8 cellular contexts compared by ENCODE assay signal in genomic region chr6:16964553-16965499, GRCh38.
DNase-seq lines count a peak whose midpoint lies in the region; ATAC-seq, FAIRE-seq and TF ChIP-seq lines count a peak whose summit lies in the region.

No MANE protein-coding gene starts in this region.

- peak; percentile 85 to 92 (median 89) for TF ChIP-seq CTCF in pancreas (IDR thresholded peaks at IDR 0.05)
- TF ChIP-seq CTCF in tibial nerve (IDR thresholded peaks at IDR 0.05) = peak; percentile 73 to 91 (median 75)

- peak; percentile 78 for DNase-seq in D341Med (ENCODE audit: low spot score)
- peak; percentile 14 for DNase-seq in KG1 (lab: John Stamatoyannopoulos, UW)
- DNase-seq in SJSA1 (ENCODE audit: low read depth in 1 of 2, low spot score in 2 of 2) = peak; percentile 77
- DNase-seq in activated naive CD4-positive, alpha-beta T cell treated with Interleukin-2 at 50 U/mL for 16 hours = peak; percentile 69
- DNase-seq in germinal center (ENCODE audit: low spot score) = peak; percentile 41
- peak; percentile 49 to 85 (median 74) for DNase-seq in pancreas
- DNase-seq in tibial nerve (ENCODE audit: low spot score in 2 of 2) = peak; percentile 52 to 69

- H3K36me3 ChIP-seq in SJSA1 = no peaks in the 10 kb centered on the region
- no peaks in the 10 kb centered on the region for H3K36me3 ChIP-seq in pancreas
- no peaks in the 10 kb centered on the region for H3K36me3 ChIP-seq in tibial nerve

- ATAC-seq in GM21423 (IDR thresholded peaks at IDR 0.05; ENCODE audit: unreplicated experiment) = peak; percentile 81
- ATAC-seq in pancreas = peak; percentile 94 to 100 (median 99)

- no peak overlapping the region for H3K27ac ChIP-seq in SJSA1
- no peak overlapping the region for H3K27ac ChIP-seq in pancreas
- H3K27ac ChIP-seq in tibial nerve = no peak overlapping the region

- no peaks in the 10 kb centered on the region for H3K27me3 ChIP-seq in SJSA1 (replicated peaks)
- no peaks in the 10 kb centered on the region for H3K27me3 ChIP-seq in pancreas
- no peaks in the 10 kb centered on the region for H3K27me3 ChIP-seq in tibial nerve

- TF ChIP-seq POLR2A in tibial nerve (IDR thresholded peaks at IDR 0.05) = no peak

- H3K4me1 ChIP-seq in SJSA1 (replicated peaks) (peaks cover 46% of the 10 kb centered on the region), pancreas (no peaks in the 10 kb centered on the region), tibial nerve (peaks cover 0 to 6% (median 2%) of the 10 kb centered on the region in 4 donors)

- TF ChIP-seq EP300 in tibial nerve (IDR thresholded peaks at IDR 0.05) = no peak

- H3K9me3 ChIP-seq in SJSA1 (replicated peaks) (no peaks in the 10 kb centered on the region), pancreas (no peaks in the 10 kb centered on the region), tibial nerve (no peaks in the 10 kb centered on the region)

- H3K4me3 ChIP-seq in SJSA1 (no peak overlapping the region), pancreas (no peak overlapping the region), tibial nerve (no peak overlapping the region)

- WGBS in pancreas, 2 donors = 26% methylated on average over 21 of the region's 21 CpGs
- 22 to 29% methylated on average over 21 of the region's 21 CpGs for WGBS in tibial nerve, 2 donors

- FAIRE-seq in pancreas (lab: Jason Lieb, UNC) = no peak

- intact Hi-C loops in pancreas (cut with DNase I) = no loop called here

Comparison
In these comparisons a context has a peak if more than half of its experiments do, and no peak if none do; other contexts are left out.
1. DNase-seq: peak in every context shown above with its lines; median percentile 78 in D341Med; 77 in SJSA1; 74 in pancreas; 69 in activated naive CD4-positive, alpha-beta T cell treated with Interleukin-2 at 50 U/mL for 16 hours; 60 in tibial nerve; 41 in germinal center; 14 in KG1.